Comparison of ENCODE assay signal across 26 cellular contexts in the genomic region with DNA sequence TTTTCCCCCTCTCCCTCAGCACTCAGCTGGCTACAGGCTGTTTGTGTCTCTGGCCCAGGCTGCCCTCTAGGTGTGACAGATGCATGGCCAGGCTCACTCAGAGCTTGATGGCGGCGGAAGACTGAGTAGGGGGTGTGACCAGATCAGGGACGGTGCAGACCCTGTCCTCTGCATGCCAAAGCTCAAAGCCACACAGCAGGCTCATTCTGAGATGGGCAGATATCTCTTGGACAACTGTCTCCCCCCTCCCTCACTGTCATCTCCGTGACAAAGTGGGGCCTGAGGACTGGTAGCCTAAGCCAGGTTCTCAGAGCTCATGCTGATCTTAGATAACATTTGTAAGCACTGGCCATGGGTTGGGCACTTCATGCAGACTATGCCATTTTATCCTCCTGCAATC.
"Had no signal": no experiment of that assay in that cellular context is flagged by ENCODE, and none has a peak within 500 bp of the region (broad histone marks: within the 10 kb centered on the region; RNA-seq: fewer than 3 reads in every experiment).

No MANE protein-coding gene starts in this region.

- DNase-seq: activated CD4-positive, alpha-beta memory T cell treated with anti-CD3 and anti-CD28 coated beads for 36 hours; activated CD4-positive, alpha-beta T cell treated with anti-CD3 and anti-CD28 coated beads for 4 hours; activated CD4-positive, CD25-positive, alpha-beta regulatory T cell; activated effector memory CD4-positive, alpha-beta T cell treated with anti-CD3 and anti-CD28 coated beads, Interleukin-2, amount 50 U/mL, for 16 hours; activated naive CD4-positive, alpha-beta T cell treated with anti-CD3 and anti-CD28 coated beads, Interleukin-2, amount 10 ng/mL, durations not matched to agents 7 days and 5 days; amygdala; cerebellar nuclear complex; heart left ventricle; immature natural killer cell; kidney glomerular epithelial cell; left ventricle myocardium inferior; mammary epithelial cell; midbrain; natural killer cell; ovary; psoas muscle; right cardiac atrium; stimulated activated CD4-positive, alpha-beta T cell treated with anti-CD3 and anti-CD28 coated beads, Interleukin-12 subunit alpha, Interleukin-12 subunit beta, amount 100 ng/mL, for 4 hours; stimulated activated CD4-positive, alpha-beta T cell treated with anti-CD3 and anti-CD28 coated beads, Interleukin-4, amount 100 ng/mL, for 4 hours; stimulated activated naive CD8-positive, alpha-beta T cell treated with anti-CD3 and anti-CD28 coated beads, Interleukin-15, Interleukin-2, amounts not matched to agents 100 U/mL and 50 U/mL, for 24 hours; T1000; upper lobe of left lung had no signal

- H3K9me3 Mint-ChIP-seq: activated naive CD4-positive, alpha-beta T cell treated with anti-CD3 and anti-CD28 coated beads, Interleukin-2, amount 10 ng/mL, durations not matched to agents 7 days and 5 days; immature natural killer cell; natural killer cell; T-helper 1 cell treated with Interleukin-12 subunit alpha and Interleukin-12 subunit beta and Interleukin-4 antibody, amounts not matched to agents 30 μg/mL and 1 μg/mL, for 36 hours had no signal

- H3K27ac Mint-ChIP-seq: activated CD4-positive, alpha-beta memory T cell treated with anti-CD3 and anti-CD28 coated beads for 36 hours; activated naive CD4-positive, alpha-beta T cell treated with anti-CD3 and anti-CD28 coated beads, Interleukin-2, amount 10 ng/mL, durations not matched to agents 7 days and 5 days; immature natural killer cell; natural killer cell; T-helper 1 cell treated with Interleukin-12 subunit alpha and Interleukin-12 subunit beta and Interleukin-4 antibody, amounts not matched to agents 30 μg/mL and 1 μg/mL, for 36 hours had no signal

- ATAC-seq: gastroesophageal sphincter; heart left ventricle; natural killer cell; psoas muscle; right cardiac atrium; stimulated activated naive CD8-positive, alpha-beta T cell treated with anti-CD3 and anti-CD28 coated beads, Interleukin-15, Interleukin-2, amounts not matched to agents 100 U/mL and 50 U/mL, for 24 hours had no signal

- H3K27me3 ChIP-seq: heart left ventricle, ovary, upper lobe of left lung had no signal

- H3K36me3 ChIP-seq: gastroesophageal sphincter, heart left ventricle, left ventricle myocardium inferior, ovary, upper lobe of left lung had no signal

- H3K4me3 Mint-ChIP-seq: activated CD4-positive, alpha-beta memory T cell treated with anti-CD3 and anti-CD28 coated beads for 36 hours; activated naive CD4-positive, alpha-beta T cell treated with anti-CD3 and anti-CD28 coated beads, Interleukin-2, amount 10 ng/mL, durations not matched to agents 7 days and 5 days; immature natural killer cell; natural killer cell; T-helper 1 cell treated with Interleukin-12 subunit alpha and Interleukin-12 subunit beta and Interleukin-4 antibody, amounts not matched to agents 30 μg/mL and 1 μg/mL, for 36 hours had no signal

- H3K27ac ChIP-seq: coronary artery, epithelial cell of prostate, gastroesophageal sphincter, heart left ventricle, left ventricle myocardium inferior, ovary, psoas muscle, upper lobe of left lung had no signal

- H3K9me3 ChIP-seq: heart left ventricle, ovary, psoas muscle, upper lobe of left lung had no signal

- H3K4me1 Mint-ChIP-seq: activated naive CD4-positive, alpha-beta T cell treated with anti-CD3 and anti-CD28 coated beads, Interleukin-2, amount 10 ng/mL, durations not matched to agents 7 days and 5 days; immature natural killer cell; natural killer cell had no signal

- H3K4me1 ChIP-seq: gastroesophageal sphincter, heart left ventricle, left ventricle myocardium inferior, psoas muscle, upper lobe of left lung had no signal

- H3K4me3 ChIP-seq: coronary artery, gastroesophageal sphincter, heart left ventricle, left ventricle myocardium inferior, ovary, psoas muscle, upper lobe of left lung had no signal

- H3K36me3 Mint-ChIP-seq: activated CD4-positive, alpha-beta memory T cell treated with anti-CD3 and anti-CD28 coated beads for 36 hours; activated naive CD4-positive, alpha-beta T cell treated with anti-CD3 and anti-CD28 coated beads, Interleukin-2, amount 10 ng/mL, durations not matched to agents 7 days and 5 days; immature natural killer cell; natural killer cell had no signal
